1 cellular context compared by ENCODE assay signal in genomic region chr19:1088419-1089066, GRCh38.
TF ChIP-seq lines count a peak whose summit lies in the region.

No MANE protein-coding gene starts in this region.

TF ChIP-seq in WTC11, 78 proteins besides CTCF, POLR2A, EP300 and RAD21 (continued from another document):
- TF ChIP-seq FOXP4 (CRISPR knock-in tag; IDR thresholded peaks at IDR 0.05), result no peak
- TF ChIP-seq, protein P1, sequence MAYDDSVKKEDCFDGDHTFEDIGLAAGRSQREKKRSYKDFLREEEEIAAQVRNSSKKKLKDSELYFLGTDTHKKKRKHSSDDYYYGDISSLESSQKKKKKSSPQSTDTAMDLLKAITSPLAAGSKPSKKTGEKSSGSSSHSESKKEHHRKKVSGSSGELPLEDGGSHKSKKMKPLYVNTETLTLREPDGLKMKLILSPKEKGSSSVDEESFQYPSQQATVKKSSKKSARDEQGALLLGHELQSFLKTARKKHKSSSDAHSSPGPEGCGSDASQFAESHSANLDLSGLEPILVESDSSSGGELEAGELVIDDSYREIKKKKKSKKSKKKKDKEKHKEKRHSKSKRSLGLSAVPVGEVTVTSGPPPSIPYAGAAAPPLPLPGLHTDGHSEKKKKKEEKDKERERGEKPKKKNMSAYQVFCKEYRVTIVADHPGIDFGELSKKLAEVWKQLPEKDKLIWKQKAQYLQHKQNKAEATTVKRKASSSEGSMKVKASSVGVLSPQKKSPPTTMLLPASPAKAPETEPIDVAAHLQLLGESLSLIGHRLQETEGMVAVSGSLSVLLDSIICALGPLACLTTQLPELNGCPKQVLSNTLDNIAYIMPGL (CRISPR knock-in tag; IDR thresholded peaks at IDR 0.05), result no peak
